1 cellular context compared by ENCODE assay signal in genomic region chr6:83897094-83897493, GRCh38. TPM values are rescaled to one million over a fixed set of nuclear protein-coding genes. Genes with fewer than 3 reads are reported as not detected.
"Had no signal": no experiment of that assay in that cellular context is flagged by ENCODE, and none has a peak within 500 bp of the region (broad histone marks: within the 10 kb centered on the region; RNA-seq: fewer than 3 reads in every experiment).

No MANE protein-coding gene starts in this region.

RNA-seq across cellular contexts. Expression of gene RIPPLY2, which starts 43.9 kb away (rescaled TPM):
- total RNA-seq: G401 had no signal
